33 cellular contexts compared by ENCODE assay signal in genomic region chr1:199322278-199322677, GRCh38.
"Had no signal": no experiment of that assay in that cellular context is flagged by ENCODE, and none has a peak within 500 bp of the region (broad histone marks: within the 10 kb centered on the region; RNA-seq: fewer than 3 reads in every experiment).

No MANE protein-coding gene starts in this region.

- H3K27ac Mint-ChIP-seq: activated CD4-positive, alpha-beta memory T cell treated with anti-CD3 and anti-CD28 coated beads, Interleukin-2, amount 10 ng/mL, durations not matched to agents 7 days and 5 days; activated CD4-positive, alpha-beta T cell treated with anti-CD3 and anti-CD28 coated beads, Interleukin-2, amount 10 ng/mL, durations not matched to agents 7 days and 5 days; activated naive CD4-positive, alpha-beta T cell treated with anti-CD3 and anti-CD28 coated beads, Interleukin-2, amount 50 U/mL, for 24 hours; activated naive CD8-positive, alpha-beta T cell treated with anti-CD3 and anti-CD28 coated beads, Interleukin-2, amount 50 U/mL, for 24 hours; activated T-helper 17 cell treated with anti-CD3 and anti-CD28 coated beads, Interleukin-2, amount 50 U/mL, for 72 hours; effector memory CD8-positive, alpha-beta T cell; natural killer cell; stimulated activated naive B cell treated with anti-CD40 and anti-IgM and Interleukin-4, amounts not matched to agents 10 μg/mL and 1 μg/mL and 100 μg/mL, for 72 hours; T-helper 1 cell treated with Interleukin-12 subunit alpha and Interleukin-12 subunit beta and Interleukin-4 antibody, amounts not matched to agents 30 μg/mL and 1 μg/mL, for 36 hours had no signal

- H3K9me3 ChIP-seq: neutrophil, pancreas, prostate gland, thyroid gland had no signal

- H3K4me3 ChIP-seq: left lung, lower lobe of right lung, pancreas, prostate gland, stomach, thyroid gland, upper lobe of left lung had no signal

- H3K36me3 Mint-ChIP-seq: natural killer cell had no signal

- H3K9me3 Mint-ChIP-seq: effector memory CD8-positive, alpha-beta T cell; natural killer cell had no signal

- H3K27me3 ChIP-seq: left lung, neutrophil, pancreas, stomach, thyroid gland, upper lobe of left lung had no signal

- H3K27ac ChIP-seq: left lung, lower lobe of right lung, neutrophil, pancreas, prostate gland, stomach, thyroid gland, upper lobe of left lung had no signal

- H3K4me1 ChIP-seq: left lung, lower lobe of right lung, pancreas, prostate gland, stomach, thyroid gland, upper lobe of left lung had no signal

- FAIRE-seq: endothelial cell of umbilical vein, pancreas had no signal

- DNase-seq: activated CD4-positive, alpha-beta memory T cell treated with anti-CD3 and anti-CD28 coated beads, Interleukin-2, amount 10 ng/mL, durations not matched to agents 7 days and 5 days; activated CD4-positive, alpha-beta T cell treated with anti-CD3 and anti-CD28 coated beads for 1 hour; activated CD4-positive, alpha-beta T cell treated with anti-CD3 and anti-CD28 coated beads, Interleukin-2, amount 10 ng/mL, durations not matched to agents 7 days and 5 days; activated CD8-positive, alpha-beta memory T cell treated with anti-CD3 and anti-CD28 coated beads, Interleukin-2, amount 50 U/mL, for 48 hours; activated gamma-delta T cell treated with Interleukin-2 at 50 U/mL for 16 hours; activated naive CD8-positive, alpha-beta T cell treated with anti-CD3 and anti-CD28 coated beads, Interleukin-2, amount 50 U/mL, for 24 hours; activated T-cell treated with anti-CD3 and anti-CD28 coated beads, Interleukin-2, amount 50 U/mL, for 4 hours; amygdala; caudate nucleus; cortex of kidney; effector memory CD8-positive, alpha-beta T cell; head of caudate nucleus; hippocampal formation; kidney glomerular epithelial cell; left lung; lower lobe of right lung; mesenchymal stem cell; natural killer cell; pancreas; retina; stimulated activated CD4-positive, alpha-beta T cell treated with anti-CD3 and anti-CD28 coated beads, Interleukin-15, amount 100 ng/mL, for 24 hours; stimulated activated CD4-positive, alpha-beta T cell treated with anti-CD3 and anti-CD28 coated beads, Interleukin-2, amount 100 ng/mL, for 24 hours; stimulated activated naive B cell treated with anti-CD40 and anti-IgM and Interleukin-4, amounts not matched to agents 10 μg/mL and 1 μg/mL and 100 μg/mL, for 72 hours; stomach; T-helper 9 cell; thyroid gland; upper lobe of left lung had no signal

- H3K36me3 ChIP-seq: left lung, lower lobe of right lung, neutrophil, pancreas, prostate gland, stomach, thyroid gland, upper lobe of left lung had no signal

- H3K4me1 Mint-ChIP-seq: activated CD4-positive, alpha-beta memory T cell treated with anti-CD3 and anti-CD28 coated beads, Interleukin-2, amount 10 ng/mL, durations not matched to agents 7 days and 5 days; activated CD4-positive, alpha-beta T cell treated with anti-CD3 and anti-CD28 coated beads, Interleukin-2, amount 10 ng/mL, durations not matched to agents 7 days and 5 days; activated naive CD4-positive, alpha-beta T cell treated with anti-CD3 and anti-CD28 coated beads, Interleukin-2, amount 50 U/mL, for 24 hours; activated T-helper 17 cell treated with anti-CD3 and anti-CD28 coated beads, Interleukin-2, amount 50 U/mL, for 72 hours; natural killer cell had no signal

- H3K27me3 Mint-ChIP-seq: activated CD4-positive, alpha-beta T cell treated with anti-CD3 and anti-CD28 coated beads, Interleukin-2, amount 10 ng/mL, durations not matched to agents 7 days and 5 days; stimulated activated naive B cell treated with anti-CD40 and anti-IgM and Interleukin-4, amounts not matched to agents 10 μg/mL and 1 μg/mL and 100 μg/mL, for 72 hours had no signal

- H3K4me3 Mint-ChIP-seq: activated CD4-positive, alpha-beta memory T cell treated with anti-CD3 and anti-CD28 coated beads, Interleukin-2, amount 10 ng/mL, durations not matched to agents 7 days and 5 days; activated CD4-positive, alpha-beta T cell treated with anti-CD3 and anti-CD28 coated beads, Interleukin-2, amount 10 ng/mL, durations not matched to agents 7 days and 5 days; activated naive CD4-positive, alpha-beta T cell treated with anti-CD3 and anti-CD28 coated beads, Interleukin-2, amount 50 U/mL, for 24 hours; activated naive CD8-positive, alpha-beta T cell treated with anti-CD3 and anti-CD28 coated beads, Interleukin-2, amount 50 U/mL, for 24 hours; activated T-cell treated with anti-CD3 and anti-CD28 coated beads, Interleukin-2, amount 50 U/mL, for 4 hours; activated T-helper 17 cell treated with anti-CD3 and anti-CD28 coated beads, Interleukin-2, amount 50 U/mL, for 72 hours; effector memory CD8-positive, alpha-beta T cell; natural killer cell; stimulated activated naive B cell treated with anti-CD40 and anti-IgM and Interleukin-4, amounts not matched to agents 10 μg/mL and 1 μg/mL and 100 μg/mL, for 72 hours; T-helper 1 cell treated with Interleukin-12 subunit alpha and Interleukin-12 subunit beta and Interleukin-4 antibody, amounts not matched to agents 30 μg/mL and 1 μg/mL, for 36 hours had no signal
